Comparison of ENCODE assay signal across 19 cellular contexts in the genomic region with DNA sequence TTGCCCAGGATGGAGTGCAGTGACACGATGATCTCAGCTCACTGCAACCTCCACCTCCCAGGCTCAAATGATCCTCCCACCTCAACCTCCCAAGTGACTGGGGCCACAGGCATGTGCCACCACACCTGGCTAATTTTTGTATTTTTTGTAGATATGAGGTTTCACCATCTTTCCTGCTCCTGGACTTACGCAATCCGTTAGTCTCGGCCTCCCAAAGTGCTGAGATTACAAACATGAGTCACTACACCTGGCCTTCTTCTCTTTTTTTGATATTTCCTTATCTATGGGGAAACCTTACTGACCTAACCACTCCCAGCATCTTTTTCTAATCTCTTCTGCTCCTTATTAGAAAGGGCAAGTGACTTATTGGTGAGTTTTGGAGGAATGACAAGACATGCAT.
DNase-seq lines count a peak whose midpoint lies in the region; ATAC-seq and TF ChIP-seq lines count a peak whose summit lies in the region.
"Had no signal": no experiment of that assay in that cellular context is flagged by ENCODE, and none has a peak within 500 bp of the region (broad histone marks: within the 10 kb centered on the region; RNA-seq: fewer than 3 reads in every experiment).

No MANE protein-coding gene starts in this region.

- POLR2A ChIA-PET in IMR-90 (lab: Charles Lee; ENCODE audit: unreplicated experiment) = no interaction called here

- H2AFZ ChIP-seq in IMR-90 (replicated peaks; ENCODE audit: low read length, poor library complexity) = no peak overlapping the region
- H2AFZ ChIP-seq: GM23338 had no signal

- H4K20me1 ChIP-seq in IMR-90 (ENCODE audit: insufficient read depth, low read length) = no peaks in the 10 kb centered on the region

- H2AK9ac ChIP-seq in IMR-90 (replicated peaks; ENCODE audit: low read depth, low read length, poor library complexity) = no peak overlapping the region

- H3K9ac ChIP-seq in IMR-90 (ENCODE audit: low read depth, low read length) = no peak overlapping the region

- no peak overlapping the region for H2BK120ac ChIP-seq in IMR-90 (ENCODE audit: low read depth, low read length)

- no peak overlapping the region for H4K8ac ChIP-seq in IMR-90 (ENCODE audit: low read depth in 2 of 2, low read length in 2 of 2)

- no peak overlapping the region for H3K4ac ChIP-seq in IMR-90 (ENCODE audit: low read depth, low read length)

- no peaks in the 10 kb centered on the region for H3K36me3 ChIP-seq in IMR-90 (ENCODE audit: control insufficient read depth, insufficient read depth, low read length)
- H3K36me3 ChIP-seq: HAP-1 had no signal

- H2BK20ac ChIP-seq in IMR-90 (ENCODE audit: low read depth, low read length) = no peak overlapping the region

- H3K14ac ChIP-seq in IMR-90 (replicated peaks; ENCODE audit: low read depth, low read length) = no peak overlapping the region

- no CpG with 5 or more reads among the region's 4 CpGs for WGBS in IMR-90 (ENCODE audit: extremely low coverage in 2 of 2, insufficient read length in 1 of 2), 2 experiments

- intact Hi-C loops in IMR-90 (cut with micrococcal nuclease) = no loop called here

- CTCF ChIA-PET in IMR-90 (lab: Yijun Ruan, JAX) = no interaction called here

- in situ Hi-C loops in IMR-90 (cut with MboI; ENCODE audit: low sequenced_read_pairs) = no loop called here

- H3K9me3 ChIP-seq in IMR-90 (ENCODE audit: control insufficient read depth, insufficient read depth, low read length) = no peaks in the 10 kb centered on the region; the same call in 1 of the 2 replicates
- H3K9me3 ChIP-seq: HAP-1 had no signal

- TF ChIP-seq CTCF in IMR-90 (conservative IDR thresholded peaks at IDR 0.05; ENCODE audit: low read depth, low read length) (no peak), epithelial cell of esophagus (IDR thresholded peaks at IDR 0.05; ENCODE audit: insufficient read depth, low read depth, low read length, missing control alignments) (no peak)

- no peak overlapping the region for H2BK5ac ChIP-seq in IMR-90 (ENCODE audit: low read depth, low read length, poor library complexity, severe bottlenecking)

- H3K4me3 ChIP-seq in IMR-90 (ENCODE audit: insufficient read depth, low read depth, low read length) (no peak overlapping the region), epithelial cell of esophagus (ENCODE audit: low read length) (no peak overlapping the region)
- H3K4me3 ChIP-seq: GM23338, HAP-1 had no signal

- no peak overlapping the region for H2BK15ac ChIP-seq in IMR-90 (ENCODE audit: low read depth, low read length)

- no peaks in the 10 kb centered on the region for H3K9me1 ChIP-seq in IMR-90 (ENCODE audit: insufficient read depth, low read length)

- TF ChIP-seq POLR2A in IMR-90 (IDR thresholded peaks at IDR 0.05; ENCODE audit: low read depth, low read length) = no peak

- H3K4me1 ChIP-seq in IMR-90 (ENCODE audit: control insufficient read depth, insufficient read depth, low read length) = no peaks in the 10 kb centered on the region
- H3K4me1 ChIP-seq: HAP-1 had no signal

- ATAC-seq in IMR-90 (ENCODE audit: low read depth) = no peak
- no peak for ATAC-seq in GM21526 (IDR thresholded peaks at IDR 0.05; ENCODE audit: low FRiP score, unreplicated experiment)
- ATAC-seq: CD8-positive, alpha-beta T cell; GM23338 had no signal

- H2AK5ac ChIP-seq in IMR-90 (ENCODE audit: low read depth, low read length) = no peak overlapping the region

- H3K27me3 ChIP-seq in IMR-90 (ENCODE audit: control insufficient read depth, insufficient read depth, low read length) = no peaks in the 10 kb centered on the region

- H3K27ac ChIP-seq in IMR-90 (ENCODE audit: insufficient read depth, low read length) = no peak overlapping the region

- no peak for TF ChIP-seq RAD21 in IMR-90 (IDR thresholded peaks at IDR 0.05; ENCODE audit: low read length)

- BruUV-seq in IMR-90 (replicated peaks; lab: Mats Ljungman, UMichigan) = no TSS peak

- dilution Hi-C loops in IMR-90 (cut with HindIII; ENCODE audit: low sequenced_read_pairs, unreplicated experiment) = no loop called here

- H3K4me2 ChIP-seq in IMR-90 (ENCODE audit: low read depth, low read length) = no peak overlapping the region
- H3K4me2 ChIP-seq: GM23338 had no signal

- no peak for DNase-seq in IMR-90
- peak; percentile 64 for DNase-seq in MV-4-11 (lab: John Stamatoyannopoulos, UW)
- peak; percentile 48 for DNase-seq in OCI-M1 (lab: John Stamatoyannopoulos, UW)
- DNase-seq in epithelial cell of esophagus (ENCODE audit: low read depth) = peak; percentile 47
- DNase-seq in NCI-H1436 treated with DMSO at 0.1 percent for 48 hours (lab: John Stamatoyannopoulos, UW) = no peak
- DNase-seq in DMS53 treated with DMSO at 0.1 percent for 48 hours (lab: John Stamatoyannopoulos, UW; ENCODE audit: unreplicated experiment) = no peak
- DNase-seq: C1 segment of cervical spinal cord; CD8-positive, alpha-beta T cell; DMS153; HFFc6; NCI-H1694; NCI-H2029 treated with DMSO at 0.1 percent for 48 hours; NCI-H69; RPMI8226; SHP77; T-helper 1 cell had no signal

- no peak overlapping the region for H4K5ac ChIP-seq in IMR-90 (ENCODE audit: low read depth, low read length)

- no peak overlapping the region for H3K18ac ChIP-seq in IMR-90 (ENCODE audit: low read depth, low read length)

- no peak overlapping the region for H4K91ac ChIP-seq in IMR-90 (ENCODE audit: insufficient read depth, low read depth, low read length)

- H3K79me1 ChIP-seq in IMR-90 (ENCODE audit: low read depth in 1 of 2, low read length in 2 of 2) = no peaks in the 10 kb centered on the region

- H3K56ac ChIP-seq in IMR-90 (ENCODE audit: extremely low read depth, insufficient read depth, low read length) = no peak overlapping the region

- H3K23ac ChIP-seq in IMR-90 (ENCODE audit: low read depth, low read length) = no peak overlapping the region

TF ChIP-seq in IMR-90, 13 proteins besides CTCF, POLR2A, EP300 and RAD21:
- TF ChIP-seq, protein P1, sequence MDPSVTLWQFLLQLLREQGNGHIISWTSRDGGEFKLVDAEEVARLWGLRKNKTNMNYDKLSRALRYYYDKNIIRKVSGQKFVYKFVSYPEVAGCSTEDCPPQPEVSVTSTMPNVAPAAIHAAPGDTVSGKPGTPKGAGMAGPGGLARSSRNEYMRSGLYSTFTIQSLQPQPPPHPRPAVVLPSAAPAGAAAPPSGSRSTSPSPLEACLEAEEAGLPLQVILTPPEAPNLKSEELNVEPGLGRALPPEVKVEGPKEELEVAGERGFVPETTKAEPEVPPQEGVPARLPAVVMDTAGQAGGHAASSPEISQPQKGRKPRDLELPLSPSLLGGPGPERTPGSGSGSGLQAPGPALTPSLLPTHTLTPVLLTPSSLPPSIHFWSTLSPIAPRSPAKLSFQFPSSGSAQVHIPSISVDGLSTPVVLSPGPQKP (IDR thresholded peaks at IDR 0.05; ENCODE audit: borderline replicate concordance, low read depth, low read length) = no peak
- TF ChIP-seq, protein P2, sequence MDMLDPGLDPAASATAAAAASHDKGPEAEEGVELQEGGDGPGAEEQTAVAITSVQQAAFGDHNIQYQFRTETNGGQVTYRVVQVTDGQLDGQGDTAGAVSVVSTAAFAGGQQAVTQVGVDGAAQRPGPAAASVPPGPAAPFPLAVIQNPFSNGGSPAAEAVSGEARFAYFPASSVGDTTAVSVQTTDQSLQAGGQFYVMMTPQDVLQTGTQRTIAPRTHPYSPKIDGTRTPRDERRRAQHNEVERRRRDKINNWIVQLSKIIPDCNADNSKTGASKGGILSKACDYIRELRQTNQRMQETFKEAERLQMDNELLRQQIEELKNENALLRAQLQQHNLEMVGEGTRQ (IDR thresholded peaks at IDR 0.05; ENCODE audit: low read depth, low read length) = no peak
- TF ChIP-seq CEBPB (IDR thresholded peaks at IDR 0.05; ENCODE audit: low read depth, low read length) = 0 out of 2 replicates have a peak, but pooled peaks have one; percentile 18

Comparison
In these comparisons a context has a peak if more than half of its experiments do, and no peak if none do; other contexts are left out.
1. DNase-seq: peak in MV-4-11 (single experiment), OCI-M1 (single experiment) and epithelial cell of esophagus (single experiment); none in IMR-90 (single experiment), NCI-H1436 treated with DMSO at 0.1 percent for 48 hours (single experiment) and DMS53 treated with DMSO at 0.1 percent for 48 hours (single experiment).